Comparison of ENCODE assay signal across 8 cellular contexts in genomic region chr17:16589097-16589969, GRCh38. TPM values are rescaled to one million over a fixed set of nuclear protein-coding genes. Genes with fewer than 3 reads are reported as not detected.
DNase-seq lines count a peak whose midpoint lies in the region; ATAC-seq and TF ChIP-seq lines count a peak whose summit lies in the region.

No MANE protein-coding gene starts in this region.

- H3K4me1 Mint-ChIP-seq in chondrocyte (ENCODE audit: low read depth), result peaks cover 16% of the 10 kb centered on the region

- no peaks in the 10 kb centered on the region for H3K36me3 ChIP-seq in kidney epithelial cell (ENCODE audit: control insufficient read depth, insufficient read depth, low read length)

- no peak overlapping the region for H3K27ac ChIP-seq in 22Rv1

- H3K36me3 Mint-ChIP-seq in chondrocyte (ENCODE audit: low read depth), result no peaks in the 10 kb centered on the region

- H3K9me3 Mint-ChIP-seq in chondrocyte (ENCODE audit: low read depth), result peaks cover 5% of the 10 kb centered on the region

- H3K4me3 Mint-ChIP-seq in chondrocyte (ENCODE audit: unreplicated experiment), result peak overlapping the region; percentile 74

- H3K27me3 ChIP-seq in kidney epithelial cell (ENCODE audit: control insufficient read depth, insufficient read depth, low read length), result peaks cover 5% of the 10 kb centered on the region

- H3K27ac Mint-ChIP-seq in chondrocyte (ENCODE audit: unreplicated experiment), result peak overlapping the region; percentile 61

- TF ChIP-seq CTCF in 22Rv1 (IDR thresholded peaks at IDR 0.05), result peak; percentile 99
- TF ChIP-seq CTCF in chondrocyte (IDR thresholded peaks at IDR 0.05), result peak; percentile 99
- peak; percentile 99 for TF ChIP-seq CTCF in kidney epithelial cell (IDR thresholded peaks at IDR 0.05; ENCODE audit: insufficient read depth, low read length, poor library complexity, severe bottlenecking)

- DNase-seq in NCI-H460 (ENCODE audit: extremely low read depth, low read depth) (peak; percentile 86), chondrocyte (ENCODE audit: low spot score) (peak; percentile 96), kidney epithelial cell (ENCODE audit: low read depth) (peak; percentile 54)
- DNase-seq in activated CD4-positive, alpha-beta T cell treated with anti-CD3 and anti-CD28 coated beads for 1 hour, result peak; percentile 92
- peak; percentile 85 to 88 for DNase-seq in stimulated activated CD4-positive, alpha-beta T cell treated with anti-CD3 and anti-CD28 coated beads, Interleukin-15, amount 100 ng/mL, for 1 hour (ENCODE audit: low read depth in 1 of 2, low spot score in 1 of 2)

- peak overlapping the region; percentile 39 for H3K4me3 ChIP-seq in kidney epithelial cell (ENCODE audit: low read depth, low read length)

- ATAC-seq in GM18520 (IDR thresholded peaks at IDR 0.05; ENCODE audit: unreplicated experiment), result peak; percentile 81
- peak; percentile 90 for ATAC-seq in HG03354 (IDR thresholded peaks at IDR 0.05; ENCODE audit: poor library complexity, severe bottlenecking, unreplicated experiment)

- no peaks in the 10 kb centered on the region for H3K27me3 Mint-ChIP-seq in chondrocyte (ENCODE audit: low read depth)

RNA-seq across cellular contexts. Expression of gene ZNF287, which starts 20.3 kb away (rescaled TPM):
- 5.4 and 5.5 TPM in 2 replicates for total RNA-seq in NCI-H460 (2014; rRNA removed; shearing (Covaris generic))
- 6.4 and 8.6 TPM in 2 replicates for polyA plus RNA-seq in NCI-H460 (2014; cell fraction: nucleus; rRNA removed)
- 13.0 to 16.2 TPM (median 14.6 TPM) in 3 replicates for total RNA-seq in chondrocyte
- total RNA-seq in kidney epithelial cell, result 3.4 and 12.4 TPM in 2 replicates
